In the genomic region with DNA sequence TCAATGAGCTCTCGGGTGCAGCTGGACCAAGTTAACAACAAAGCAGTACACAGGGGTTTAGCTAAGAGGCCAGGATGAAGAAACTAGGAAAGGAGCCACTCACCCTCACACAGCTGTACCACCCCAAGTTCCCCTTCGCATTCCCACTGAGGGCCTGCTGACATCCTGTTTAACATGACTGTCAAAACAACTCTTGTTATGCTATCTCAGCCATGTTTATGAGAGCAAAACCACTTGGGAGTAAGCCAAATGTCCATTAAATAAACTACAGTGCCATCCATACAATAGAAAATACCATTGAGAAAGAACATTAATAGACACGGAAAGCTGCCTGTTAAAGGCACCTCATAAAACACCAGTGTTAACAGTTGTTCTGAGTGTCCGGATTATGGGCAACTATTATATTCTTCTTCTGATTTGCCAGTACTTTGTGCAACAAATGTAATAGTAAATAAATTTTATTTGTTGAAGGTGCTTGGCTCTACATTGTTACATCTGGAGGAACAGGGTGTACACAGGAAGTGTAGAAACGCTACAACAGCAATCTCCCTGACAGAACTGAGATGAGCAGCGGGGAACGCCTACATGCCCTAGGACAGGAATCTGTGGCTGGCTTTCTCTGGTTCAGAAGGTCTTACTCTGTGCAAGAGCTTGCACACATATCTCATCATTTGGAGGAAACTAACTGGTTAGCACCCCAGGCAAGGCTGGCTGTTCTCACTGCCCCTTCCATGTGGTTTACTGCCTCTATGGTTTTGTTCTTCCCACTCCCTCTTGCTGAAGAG, we compare ENCODE assay signal across 8 cellular contexts.
DNase-seq lines count a peak whose midpoint lies in the region; ATAC-seq, FAIRE-seq and TF ChIP-seq lines count a peak whose summit lies in the region.

No MANE protein-coding gene starts in this region.

- POLR2A ChIA-PET in WTC11 (lab: Charles Lee) = interaction anchor here (1.0 kb wide), 1 partner anchor 15 kb away, joined by 3 read pairs; no protein-coding TSS in a partner anchor

- CTCF ChIA-PET in WTC11 (lab: Charles Lee) = interaction anchor here (1.3 kb wide), 1 partner anchor 14 kb away, joined by 7 read pairs; no protein-coding TSS in a partner anchor

- H3K27ac Mint-ChIP-seq in stimulated activated memory B cell treated with anti-CD40 and anti-IgM and Interleukin-4, amounts not matched to agents 10 μg/mL and 1 μg/mL and 100 μg/mL, for 72 hours = peak overlapping the region; percentile 59
- no peak overlapping the region for H3K27ac Mint-ChIP-seq in WTC11
- H3K27ac Mint-ChIP-seq in endothelial cell (ENCODE audit: unreplicated experiment) = no peak overlapping the region

- H3K27me3 Mint-ChIP-seq in stimulated activated memory B cell treated with anti-CD40 and anti-IgM and Interleukin-4, amounts not matched to agents 10 μg/mL and 1 μg/mL and 100 μg/mL, for 72 hours = no peaks in the 10 kb centered on the region
- H3K27me3 Mint-ChIP-seq in WTC11 (ENCODE audit: low read depth) (no peaks in the 10 kb centered on the region), endothelial cell (ENCODE audit: unreplicated experiment) (no peaks in the 10 kb centered on the region)

- DNase-seq in GM18507 (ENCODE audit: extremely low spot score, insufficient read length, low read depth) (peak; percentile 4), fibroblast of gingiva (ENCODE audit: low read depth) (peak; percentile 93), WTC11 (ENCODE audit: low spot score) (no peak), endothelial cell (ENCODE audit: low spot score) (no peak)

- no peak for TF ChIP-seq CTCF in WTC11 (IDR thresholded peaks at IDR 0.05)
- TF ChIP-seq CTCF in endothelial cell (IDR thresholded peaks at IDR 0.05; ENCODE audit: unreplicated experiment) = no peak

- ATAC-seq in HG03025 (IDR thresholded peaks at IDR 0.05; ENCODE audit: low FRiP score, unreplicated experiment) = peak; percentile 66
- ATAC-seq in stimulated activated memory B cell treated with anti-CD40 and anti-IgM and Interleukin-4, amounts not matched to agents 10 μg/mL and 1 μg/mL and 100 μg/mL, for 72 hours = peak; percentile 72
- ATAC-seq in HG02798 (IDR thresholded peaks at IDR 0.05; ENCODE audit: poor library complexity, unreplicated experiment) = no peak
- no peak for ATAC-seq in WTC11

- peak overlapping the region; percentile 14 for H3K4me3 Mint-ChIP-seq in stimulated activated memory B cell treated with anti-CD40 and anti-IgM and Interleukin-4, amounts not matched to agents 10 μg/mL and 1 μg/mL and 100 μg/mL, for 72 hours
- H3K4me3 Mint-ChIP-seq in WTC11 (no peak overlapping the region), endothelial cell (ENCODE audit: unreplicated experiment) (no peak overlapping the region)

- no peaks in the 10 kb centered on the region for H3K36me3 Mint-ChIP-seq in stimulated activated memory B cell treated with anti-CD40 and anti-IgM and Interleukin-4, amounts not matched to agents 10 μg/mL and 1 μg/mL and 100 μg/mL, for 72 hours
- H3K36me3 Mint-ChIP-seq in WTC11 = no peaks in the 10 kb centered on the region
- no peaks in the 10 kb centered on the region for H3K36me3 Mint-ChIP-seq in endothelial cell (ENCODE audit: low read depth, unreplicated experiment)

- peak; percentile 15 for FAIRE-seq in GM18507 (lab: Jason Lieb, UNC)

- no peaks in the 10 kb centered on the region for H3K9me3 Mint-ChIP-seq in stimulated activated memory B cell treated with anti-CD40 and anti-IgM and Interleukin-4, amounts not matched to agents 10 μg/mL and 1 μg/mL and 100 μg/mL, for 72 hours
- H3K9me3 Mint-ChIP-seq in WTC11 = no peaks in the 10 kb centered on the region
- no peaks in the 10 kb centered on the region for H3K9me3 Mint-ChIP-seq in endothelial cell (ENCODE audit: unreplicated experiment)

- H3K4me1 Mint-ChIP-seq in stimulated activated memory B cell treated with anti-CD40 and anti-IgM and Interleukin-4, amounts not matched to agents 10 μg/mL and 1 μg/mL and 100 μg/mL, for 72 hours = peaks cover 58% of the 10 kb centered on the region
- peaks cover 11% of the 10 kb centered on the region for H3K4me1 Mint-ChIP-seq in WTC11
- H3K4me1 Mint-ChIP-seq in endothelial cell (ENCODE audit: unreplicated experiment) = peaks cover 12% of the 10 kb centered on the region

TF ChIP-seq in PFSK-1, 5 proteins besides CTCF, POLR2A, EP300 and RAD21:
- TF ChIP-seq SIN3A (IDR thresholded peaks at IDR 0.05; ENCODE audit: borderline replicate concordance, insufficient read depth, low read length) = 0 out of 2 replicates have a peak, but pooled peaks have one; percentile 26
- TF ChIP-seq POLR2AphosphoS5 (IDR thresholded peaks at IDR 0.05; ENCODE audit: low read depth, low read length) = no peak
- TF ChIP-seq, protein P1, sequence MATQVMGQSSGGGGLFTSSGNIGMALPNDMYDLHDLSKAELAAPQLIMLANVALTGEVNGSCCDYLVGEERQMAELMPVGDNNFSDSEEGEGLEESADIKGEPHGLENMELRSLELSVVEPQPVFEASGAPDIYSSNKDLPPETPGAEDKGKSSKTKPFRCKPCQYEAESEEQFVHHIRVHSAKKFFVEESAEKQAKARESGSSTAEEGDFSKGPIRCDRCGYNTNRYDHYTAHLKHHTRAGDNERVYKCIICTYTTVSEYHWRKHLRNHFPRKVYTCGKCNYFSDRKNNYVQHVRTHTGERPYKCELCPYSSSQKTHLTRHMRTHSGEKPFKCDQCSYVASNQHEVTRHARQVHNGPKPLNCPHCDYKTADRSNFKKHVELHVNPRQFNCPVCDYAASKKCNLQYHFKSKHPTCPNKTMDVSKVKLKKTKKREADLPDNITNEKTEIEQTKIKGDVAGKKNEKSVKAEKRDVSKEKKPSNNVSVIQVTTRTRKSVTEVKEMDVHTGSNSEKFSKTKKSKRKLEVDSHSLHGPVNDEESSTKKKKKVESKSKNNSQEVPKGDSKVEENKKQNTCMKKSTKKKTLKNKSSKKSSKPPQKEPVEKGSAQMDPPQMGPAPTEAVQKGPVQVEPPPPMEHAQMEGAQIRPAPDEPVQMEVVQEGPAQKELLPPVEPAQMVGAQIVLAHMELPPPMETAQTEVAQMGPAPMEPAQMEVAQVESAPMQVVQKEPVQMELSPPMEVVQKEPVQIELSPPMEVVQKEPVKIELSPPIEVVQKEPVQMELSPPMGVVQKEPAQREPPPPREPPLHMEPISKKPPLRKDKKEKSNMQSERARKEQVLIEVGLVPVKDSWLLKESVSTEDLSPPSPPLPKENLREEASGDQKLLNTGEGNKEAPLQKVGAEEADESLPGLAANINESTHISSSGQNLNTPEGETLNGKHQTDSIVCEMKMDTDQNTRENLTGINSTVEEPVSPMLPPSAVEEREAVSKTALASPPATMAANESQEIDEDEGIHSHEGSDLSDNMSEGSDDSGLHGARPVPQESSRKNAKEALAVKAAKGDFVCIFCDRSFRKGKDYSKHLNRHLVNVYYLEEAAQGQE (IDR thresholded peaks at IDR 0.05; ENCODE audit: insufficient read depth in 1 of 2, low read depth in 2 of 2, low read length in 2 of 2) = no peak
- peak; percentile 97 for TF ChIP-seq FOXP2 (optimal IDR thresholded peaks at IDR 0.05; ENCODE audit: borderline replicate concordance, extremely low read depth, extremely low read length, insufficient read depth)
TF ChIP-seq in PFSK-1: peak in this region for 2.

TF ChIP-seq in WTC11, 78 proteins besides CTCF, POLR2A, EP300 and RAD21 (continues in another document):
- TF ChIP-seq PRDM15 (CRISPR knock-in tag; IDR thresholded peaks at IDR 0.05) = no peak
- TF ChIP-seq, protein P2, sequence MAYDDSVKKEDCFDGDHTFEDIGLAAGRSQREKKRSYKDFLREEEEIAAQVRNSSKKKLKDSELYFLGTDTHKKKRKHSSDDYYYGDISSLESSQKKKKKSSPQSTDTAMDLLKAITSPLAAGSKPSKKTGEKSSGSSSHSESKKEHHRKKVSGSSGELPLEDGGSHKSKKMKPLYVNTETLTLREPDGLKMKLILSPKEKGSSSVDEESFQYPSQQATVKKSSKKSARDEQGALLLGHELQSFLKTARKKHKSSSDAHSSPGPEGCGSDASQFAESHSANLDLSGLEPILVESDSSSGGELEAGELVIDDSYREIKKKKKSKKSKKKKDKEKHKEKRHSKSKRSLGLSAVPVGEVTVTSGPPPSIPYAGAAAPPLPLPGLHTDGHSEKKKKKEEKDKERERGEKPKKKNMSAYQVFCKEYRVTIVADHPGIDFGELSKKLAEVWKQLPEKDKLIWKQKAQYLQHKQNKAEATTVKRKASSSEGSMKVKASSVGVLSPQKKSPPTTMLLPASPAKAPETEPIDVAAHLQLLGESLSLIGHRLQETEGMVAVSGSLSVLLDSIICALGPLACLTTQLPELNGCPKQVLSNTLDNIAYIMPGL (CRISPR knock-in tag; IDR thresholded peaks at IDR 0.05) = no peak
- no peak for TF ChIP-seq ESRRA (CRISPR knock-in tag; IDR thresholded peaks at IDR 0.05; ENCODE audit: borderline replicate concordance)
- no peak for TF ChIP-seq NFE2L1 (CRISPR knock-in tag; IDR thresholded peaks at IDR 0.05)

Comparison
In these comparisons a context has a peak if more than half of its experiments do, and no peak if none do; other contexts are left out.
1. DNase-seq: peak in GM18507 (single experiment) and fibroblast of gingiva (single experiment); none in WTC11 (single experiment) and endothelial cell (single experiment).
2. ATAC-seq: peak in HG03025 (single experiment) and stimulated activated memory B cell treated with anti-CD40 and anti-IgM and Interleukin-4, amounts not matched to agents 10 μg/mL and 1 μg/mL and 100 μg/mL, for 72 hours (single experiment); none in HG02798 (single experiment) and WTC11 (single experiment).